ENCODE assay signal across 26 cellular contexts in the genomic region with DNA sequence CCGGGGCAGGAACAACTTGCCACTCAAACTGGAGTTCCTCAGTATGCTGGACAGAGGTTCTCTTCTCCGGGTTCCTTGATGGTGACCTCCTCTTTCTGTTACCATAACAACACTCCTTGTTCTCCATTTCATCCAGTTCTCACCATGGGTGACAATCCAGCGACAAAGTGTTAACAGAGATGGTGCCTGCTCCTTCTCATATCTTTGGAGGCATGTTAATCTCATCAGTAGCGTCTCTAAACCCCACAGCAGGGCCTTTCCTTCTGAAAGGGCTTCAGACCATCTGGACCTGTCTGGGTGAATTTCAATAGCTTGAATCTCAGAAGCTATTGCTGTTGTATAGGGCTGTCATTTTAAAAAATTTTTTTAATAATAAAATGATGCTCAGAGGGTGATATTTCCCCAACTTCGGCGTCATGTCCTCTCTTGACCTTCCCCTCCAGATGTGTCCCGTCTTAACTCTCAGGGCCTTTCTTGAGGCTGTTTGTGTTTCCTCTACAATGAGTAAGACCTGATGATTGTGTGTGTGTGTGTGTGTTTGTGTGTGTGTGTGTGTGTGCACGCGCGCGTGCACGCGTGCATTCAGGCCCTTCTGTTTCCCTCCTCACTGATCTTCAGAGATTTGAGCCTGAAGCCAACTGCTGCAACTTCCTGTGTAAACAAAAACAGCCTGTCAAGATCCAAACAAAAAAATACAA. TPM values are rescaled to one million over a fixed set of nuclear protein-coding genes. Genes with fewer than 3 reads are reported as not detected.
A peak's percentile ranks its signal among the peaks of the same experiment; 100 is the strongest.
DNase-seq lines count a peak whose midpoint lies in the region; ATAC-seq, FAIRE-seq and TF ChIP-seq lines count a peak whose summit lies in the region.
"Had no signal": no experiment of that assay in that cellular context is flagged by ENCODE, and none has a peak within 500 bp of the region (broad histone marks: within the 10 kb centered on the region; RNA-seq: fewer than 3 reads in every experiment).

No MANE protein-coding gene starts in this region.

- H3K36me3 ChIP-seq in H1 (ENCODE audit: control insufficient read depth in 2 of 4, insufficient read depth in 4 of 4, low read length in 3 of 4) (no peaks in the 10 kb centered on the region), neural progenitor cell (no peaks in the 10 kb centered on the region)
- no peaks in the 10 kb centered on the region for H3K36me3 ChIP-seq in CD8-positive, alpha-beta memory T cell (ENCODE audit: insufficient read depth, low read length)
- H3K36me3 ChIP-seq: BLaER1 treated with 17β-estradiol and CSF1 and Interleukin-3, amounts not matched to agents 10 nM and 100 nM; MG63; SJSA1 had no signal

- no peaks in the 10 kb centered on the region for H3K4me1 ChIP-seq in H1 (replicated peaks in 1 of 4; ENCODE audit: control insufficient read depth in 3 of 4, insufficient read depth in 4 of 4, low read length in 3 of 4)
- peaks cover 2% of the 10 kb centered on the region for H3K4me1 ChIP-seq in neural progenitor cell
- H3K4me1 ChIP-seq in CD8-positive, alpha-beta memory T cell (ENCODE audit: insufficient read depth, low read length): no peaks in the 10 kb centered on the region
- H3K4me1 ChIP-seq: BLaER1 treated with 17β-estradiol and CSF1 and Interleukin-3, amounts not matched to agents 10 nM and 100 nM had no signal

- H3K27ac Mint-ChIP-seq in neural progenitor cell: peak overlapping the region; percentile 97
- H3K27ac Mint-ChIP-seq in CD8-positive, alpha-beta memory T cell: no peak overlapping the region
- H3K27ac Mint-ChIP-seq: CD4-positive, alpha-beta memory T cell; H9; HFFc6 had no signal

- no peak for TF ChIP-seq CTCF in H1 (IDR thresholded peaks at IDR 0.05; ENCODE audit: control extremely low read depth in 1 of 3, insufficient read depth in 1 of 3, low read depth in 1 of 3, low read length in 3 of 3)
- no peak for TF ChIP-seq CTCF in neural progenitor cell (IDR thresholded peaks at IDR 0.05)

- ATAC-seq in GM19467 (IDR thresholded peaks at IDR 0.05; ENCODE audit: unreplicated experiment): no peak
- ATAC-seq: Right ventricle myocardium inferior had no signal

- DNase-seq in ELR (ENCODE audit: low read depth) (peak; percentile 40), NCI-H82 (lab: John Stamatoyannopoulos, UW) (peak; percentile 91), H1 (ENCODE audit: low read depth in 1 of 2, low spot score in 2 of 2) (no peak), neural progenitor cell (ENCODE audit: low spot score) (no peak), activated T-cell treated with anti-CD3 and anti-CD28 coated beads for 4 hours (no peak), OCI-M1 (lab: John Stamatoyannopoulos, UW) (no peak)
- DNase-seq in CD8-positive, alpha-beta memory T cell: no peak
- DNase-seq: CD4-positive, alpha-beta memory T cell; DMS53; GF-D8; H9; HFFc6; MG63; NCI-H1048; NCI-H1417 treated with DMSO at 0.1 percent for 48 hours; NCI-H187; NK-92 treated with Interleukin-12 subunit alpha and Interleukin-12 subunit beta, amount 100 ng/mL, for 24 hours had no signal

- no peak overlapping the region for H3K56ac ChIP-seq in H1 (replicated peaks; ENCODE audit: insufficient read length, low read depth, low read length)

- H3K23me2 ChIP-seq in H1 (ENCODE audit: low read depth, low read length): no peaks in the 10 kb centered on the region

- no peak for FAIRE-seq in H1 (lab: Jason Lieb, UNC)
- FAIRE-seq: RCC 7860 had no signal

- no peaks in the 10 kb centered on the region for H3K79me1 ChIP-seq in H1 (ENCODE audit: low read depth, low read length)

- H4K20me1 ChIP-seq in H1 (replicated peaks in 1 of 2; ENCODE audit: control insufficient read depth in 1 of 2, insufficient read depth in 2 of 2, low read length in 2 of 2) (no peaks in the 10 kb centered on the region), neural progenitor cell (ENCODE audit: low read depth) (no peaks in the 10 kb centered on the region)
- H4K20me1 ChIP-seq: BLaER1 treated with 17β-estradiol and CSF1 and Interleukin-3, amounts not matched to agents 10 nM and 100 nM had no signal

- no peak overlapping the region for H2BK5ac ChIP-seq in H1 (ENCODE audit: low read depth, low read length)

- H3K23ac ChIP-seq in H1 (ENCODE audit: insufficient read length): no peak overlapping the region

- H2AK5ac ChIP-seq in H1 (ENCODE audit: low read depth, low read length): no peak overlapping the region

- no peak overlapping the region for H4K91ac ChIP-seq in H1 (replicated peaks; ENCODE audit: insufficient read length, low read length)

- no peak overlapping the region for H3K4me3 ChIP-seq in H1 (ENCODE audit: extremely low read depth in 1 of 4, insufficient read depth in 2 of 4, low read depth in 3 of 4, low read length in 4 of 4)
- no peak overlapping the region for H3K4me3 ChIP-seq in neural progenitor cell
- no peak overlapping the region for H3K4me3 ChIP-seq in CD8-positive, alpha-beta memory T cell (ENCODE audit: low read length)
- H3K4me3 ChIP-seq: BLaER1 treated with 17β-estradiol and CSF1 and Interleukin-3, amounts not matched to agents 10 nM and 100 nM; MG63; SJSA1 had no signal

- H2BK120ac ChIP-seq in H1 (replicated peaks; ENCODE audit: low read depth, low read length): no peak overlapping the region

- H2BK12ac ChIP-seq in H1 (ENCODE audit: low read depth, low read length): no peak overlapping the region

- no peak overlapping the region for H2BK15ac ChIP-seq in H1 (ENCODE audit: low read length)

- no peak overlapping the region for H3K4ac ChIP-seq in H1 (replicated peaks; ENCODE audit: insufficient read length, low read depth, low read length)

- no peak overlapping the region for H4K8ac ChIP-seq in H1 (ENCODE audit: extremely low read depth, insufficient read depth, low read length)

- H3K4me2 ChIP-seq in H1 (ENCODE audit: insufficient read depth in 1 of 2, low read depth in 2 of 2, low read length in 2 of 2) (no peak overlapping the region), neural progenitor cell (no peak overlapping the region)
- H3K4me2 ChIP-seq: BLaER1 treated with 17β-estradiol and CSF1 and Interleukin-3, amounts not matched to agents 10 nM and 100 nM had no signal

- H3K9me3 ChIP-seq in H1 (ENCODE audit: insufficient read depth in 2 of 2, low read depth in 1 of 2, low read length in 1 of 2) (peaks cover 0 to 6% of the 10 kb centered on the region in 2 experiments; a peak in 2 of 4 replicates), neural progenitor cell (ENCODE audit: low read depth) (no peaks in the 10 kb centered on the region)
- H3K9me3 ChIP-seq in CD8-positive, alpha-beta memory T cell (ENCODE audit: low read length): no peaks in the 10 kb centered on the region
- H3K9me3 ChIP-seq: SJSA1 had no signal

- no peaks in the 10 kb centered on the region for H3K27me3 Mint-ChIP-seq in neural progenitor cell (ENCODE audit: insufficient read depth, low read depth)
- peaks cover 4 to 11% of the 10 kb centered on the region in 2 donors for H3K27me3 Mint-ChIP-seq in CD8-positive, alpha-beta memory T cell

- no peak for TF ChIP-seq RAD21 in H1 (IDR thresholded peaks at IDR 0.05 in 1 of 2, conservative IDR thresholded peaks at IDR 0.05 in 1 of 2; ENCODE audit: low read depth in 2 of 2, low read length in 2 of 2)

- H4K5ac ChIP-seq in H1 (ENCODE audit: insufficient read length, low read depth, low read length): no peak overlapping the region

- H3K14ac ChIP-seq in H1 (ENCODE audit: insufficient read length): no peak overlapping the region

- H3F3A ChIP-seq in neural progenitor cell (ENCODE audit: low read depth): no peaks in the 10 kb centered on the region

- POLR2A ChIA-PET in H1 (lab: Charles Lee; ENCODE audit: partially characterized antibody): no interaction called here
- POLR2A ChIA-PET in CD8-positive, alpha-beta memory T cell (lab: Charles Lee): no interaction called here

- CTCF ChIA-PET in H1 (lab: Charles Lee; ENCODE audit: partially characterized antibody): no interaction called here
- CTCF ChIA-PET in CD8-positive, alpha-beta memory T cell (lab: Charles Lee): no interaction called here

- H3K27ac ChIP-seq in H1 (ENCODE audit: low read depth, low read length) (no peak overlapping the region), neural progenitor cell (no peak overlapping the region)
- H3K27ac ChIP-seq in CD8-positive, alpha-beta memory T cell (ENCODE audit: low read depth, low read length): no peak overlapping the region
- H3K27ac ChIP-seq: BLaER1 treated with 17β-estradiol and CSF1 and Interleukin-3, amounts not matched to agents 10 nM and 100 nM; SJSA1 had no signal

- no peak for TF ChIP-seq POLR2A in H1 (IDR thresholded peaks at IDR 0.05; ENCODE audit: control extremely low read depth in 1 of 2, low read depth in 2 of 2, low read length in 2 of 2)

- H3K27me3 ChIP-seq in H1 (replicated peaks in 1 of 4; ENCODE audit: control insufficient read depth in 3 of 4, extremely low read depth in 1 of 4, insufficient read depth in 3 of 4, low read length in 3 of 4): no peaks in the 10 kb centered on the region
- no peaks in the 10 kb centered on the region for H3K27me3 ChIP-seq in neural progenitor cell
- peaks cover 4% of the 10 kb centered on the region for H3K27me3 ChIP-seq in CD8-positive, alpha-beta memory T cell (ENCODE audit: insufficient read depth, low read length, poor library complexity, severe bottlenecking)
- H3K27me3 ChIP-seq: BLaER1 treated with 17β-estradiol and CSF1 and Interleukin-3, amounts not matched to agents 10 nM and 100 nM; MG63; SJSA1 had no signal

- H2BK20ac ChIP-seq in H1 (ENCODE audit: low read length): no peak overlapping the region

- H2AFZ ChIP-seq in H1 (ENCODE audit: low read length): 0 out of 2 replicates have a peak overlapping the region, but pooled peaks have one; percentile 70
- H2AFZ ChIP-seq in neural progenitor cell (replicated peaks): peak overlapping the region; percentile 50

- WGBS in H1 (ENCODE audit: extremely low coverage in 1 of 2, insufficient coverage in 1 of 2, insufficient read length in 1 of 2, insufficient replicate concordance in 2 of 2, low coverage in 1 of 2, low lambda C conversion rate in 2 of 2, missing lambda C conversion rate in 1 of 2), 2 experiments: 95% methylated on average over 13 of the region's 13 CpGs; no CpG with 5 or more reads in 1 of the 2 experiments

- H3K18ac ChIP-seq in H1 (ENCODE audit: extremely low read depth, low read length): no peak overlapping the region

- no peak for TF ChIP-seq EP300 in H1 (IDR thresholded peaks at IDR 0.05; ENCODE audit: borderline replicate concordance in 1 of 2, low read depth in 2 of 2, low read length in 2 of 2)

- H3K36me3 Mint-ChIP-seq in neural progenitor cell: no peaks in the 10 kb centered on the region
- no peaks in the 10 kb centered on the region for H3K36me3 Mint-ChIP-seq in CD8-positive, alpha-beta memory T cell
- H3K36me3 Mint-ChIP-seq: CD4-positive, alpha-beta memory T cell had no signal

- H3K79me2 ChIP-seq in H1 (ENCODE audit: control insufficient read depth in 1 of 2, insufficient read depth in 2 of 2, low read length in 2 of 2): no peaks in the 10 kb centered on the region
- H3K79me2 ChIP-seq in neural progenitor cell (ENCODE audit: low read depth): no peaks in the 10 kb centered on the region

- H3K4me1 Mint-ChIP-seq in neural progenitor cell: peaks cover 14% of the 10 kb centered on the region
- no peaks in the 10 kb centered on the region for H3K4me1 Mint-ChIP-seq in CD8-positive, alpha-beta memory T cell
- H3K4me1 Mint-ChIP-seq: CD4-positive, alpha-beta memory T cell had no signal

- peaks cover 13% of the 10 kb centered on the region for H3K9me3 Mint-ChIP-seq in neural progenitor cell
- no peaks in the 10 kb centered on the region for H3K9me3 Mint-ChIP-seq in CD8-positive, alpha-beta memory T cell
- H3K9me3 Mint-ChIP-seq: HFFc6 had no signal

- peak overlapping the region; percentile 25 for H3K4me3 Mint-ChIP-seq in neural progenitor cell
- H3K4me3 Mint-ChIP-seq in CD8-positive, alpha-beta memory T cell: no peak overlapping the region
- H3K4me3 Mint-ChIP-seq: CD4-positive, alpha-beta memory T cell; H9; HFFc6 had no signal

- H3K9ac ChIP-seq in H1 (replicated peaks in 1 of 4; ENCODE audit: extremely low read depth in 1 of 4, low read depth in 3 of 4, low read length in 3 of 4) (no peak overlapping the region), neural progenitor cell (no peak overlapping the region)
- H3K9ac ChIP-seq: BLaER1 treated with 17β-estradiol and CSF1 and Interleukin-3, amounts not matched to agents 10 nM and 100 nM had no signal

RNA-seq across cellular contexts. Expression of gene CETN1, which starts 24.3 kb away (rescaled TPM):
- not detected in 2 replicates for total RNA-seq in H1 (2021; fragmentation: NEBNext Ultra II Directional; extraction: Animal tissue kit (Norgen Biotek cat#: 25700))
- polyA plus RNA-seq in H1 (2011; rRNA removed): not detected in 2 replicates
- not detected for polyA plus RNA-seq in H1 (2011; cell fraction: cytosol; rRNA removed)
- polyA plus RNA-seq in H1 (2011; cell fraction: nucleus; rRNA removed): not detected
- polyA plus RNA-seq in H1 (2012, experiment 1 of 2): not detected in 4 replicates
- polyA plus RNA-seq in H1 (2012, experiment 2 of 2): not detected
- polyA plus RNA-seq in H1 (2013, experiment 1 of 2): not detected
- polyA plus RNA-seq in H1 (2013, experiment 2 of 2): not detected
- polyA minus RNA-seq in H1 (2011; rRNA and poly(A)+ RNA removed): not detected in 2 replicates
- polyA minus RNA-seq in H1 (2011; cell fraction: cytosol; rRNA and poly(A)+ RNA removed): not detected
- polyA minus RNA-seq in H1 (2011; cell fraction: nucleus; rRNA and poly(A)+ RNA removed): not detected
- total RNA-seq in neural progenitor cell (ENCODE audit: low replicate concordance): not detected in 2 replicates
- total RNA-seq in CD8-positive, alpha-beta memory T cell: not detected
- polyA plus RNA-seq in CD8-positive, alpha-beta memory T cell: not detected
- total RNA-seq: A673; CD4-positive, alpha-beta memory T cell; H9; HFFc6; LHCN-M2; NCI-H460; OCI-LY7; Right ventricle myocardium inferior; SJSA1 had no signal
- polyA plus RNA-seq: CD4-positive, alpha-beta memory T cell had no signal

RNA-seq across cellular contexts. Expression of gene CLUL1, which starts 40.9 kb away (rescaled TPM):
- 0.59 TPM in 1 of 2 replicates, not detected in the other for total RNA-seq in H1 (2021; fragmentation: NEBNext Ultra II Directional; extraction: Animal tissue kit (Norgen Biotek cat#: 25700))
- polyA plus RNA-seq in H1 (2011; rRNA removed): 0.08 and 0.23 TPM in 2 replicates
- 0.23 TPM for polyA plus RNA-seq in H1 (2011; cell fraction: cytosol; rRNA removed)
- 0.23 TPM for polyA plus RNA-seq in H1 (2011; cell fraction: nucleus; rRNA removed)
- polyA plus RNA-seq in H1 (2012, experiment 1 of 2): 0.11 to 0.40 TPM in 2 of 4 replicates, not detected in the others
- polyA plus RNA-seq in H1 (2012, experiment 2 of 2): not detected
- polyA plus RNA-seq in H1 (2013, experiment 1 of 2): 0.75 TPM
- polyA plus RNA-seq in H1 (2013, experiment 2 of 2): 0.42 TPM
- 0.29 TPM in 1 of 2 replicates, not detected in the other for polyA minus RNA-seq in H1 (2011; rRNA and poly(A)+ RNA removed)
- not detected for polyA minus RNA-seq in H1 (2011; cell fraction: cytosol; rRNA and poly(A)+ RNA removed)
- not detected for polyA minus RNA-seq in H1 (2011; cell fraction: nucleus; rRNA and poly(A)+ RNA removed)
- 1.1 TPM in 1 of 2 replicates, not detected in the other for total RNA-seq in neural progenitor cell (ENCODE audit: low replicate concordance)
- not detected for total RNA-seq in CD8-positive, alpha-beta memory T cell
- polyA plus RNA-seq in CD8-positive, alpha-beta memory T cell: 2.1 TPM
- total RNA-seq: CD4-positive, alpha-beta memory T cell; HFFc6; LHCN-M2; NCI-H460; OCI-LY7 had no signal
- polyA plus RNA-seq: CD4-positive, alpha-beta memory T cell had no signal

RNA-seq across cellular contexts. Expression of gene COLEC12, which starts 55.4 kb away (rescaled TPM):
- 2.2 and 2.3 TPM in 2 replicates for total RNA-seq in H1 (2021; fragmentation: NEBNext Ultra II Directional; extraction: Animal tissue kit (Norgen Biotek cat#: 25700))
- polyA plus RNA-seq in H1 (2011; rRNA removed): 0.44 and 0.47 TPM in 2 replicates
- polyA plus RNA-seq in H1 (2011; cell fraction: cytosol; rRNA removed): 0.72 TPM
- polyA plus RNA-seq in H1 (2011; cell fraction: nucleus; rRNA removed): 0.78 TPM
- polyA plus RNA-seq in H1 (2012, experiment 1 of 2): 0.64 to 0.81 TPM (median 0.78 TPM) in 4 replicates
- polyA plus RNA-seq in H1 (2012, experiment 2 of 2): 0.22 TPM
- polyA plus RNA-seq in H1 (2013, experiment 1 of 2): 1.8 TPM
- polyA plus RNA-seq in H1 (2013, experiment 2 of 2): 2.3 TPM
- 0.85 and 0.88 TPM in 2 replicates for polyA minus RNA-seq in H1 (2011; rRNA and poly(A)+ RNA removed)
- 0.44 TPM for polyA minus RNA-seq in H1 (2011; cell fraction: cytosol; rRNA and poly(A)+ RNA removed)
- polyA minus RNA-seq in H1 (2011; cell fraction: nucleus; rRNA and poly(A)+ RNA removed): 0.90 TPM
- total RNA-seq in neural progenitor cell (ENCODE audit: low replicate concordance): 2.0 and 2.1 TPM in 2 replicates
- total RNA-seq in CD8-positive, alpha-beta memory T cell: under 1 TPM in 1 of 2 experiments, not detected in 1; 0.04 TPM
- not detected for polyA plus RNA-seq in CD8-positive, alpha-beta memory T cell
- total RNA-seq: OCI-LY7 had no signal
- polyA plus RNA-seq: CD4-positive, alpha-beta memory T cell had no signal

Comparison
In these comparisons a context has a peak if more than half of its experiments do, and no peak if none do; other contexts are left out.
1. DNase-seq: peak in ELR (single experiment) and NCI-H82 (single experiment); none in H1 (0 of 2), neural progenitor cell (single experiment), activated T-cell treated with anti-CD3 and anti-CD28 coated beads for 4 hours (single experiment), OCI-M1 (single experiment) and CD8-positive, alpha-beta memory T cell (0 of 5).